1 cellular context compared by ENCODE assay signal in genomic region chr19:4342421-4343055, GRCh38.
A peak's percentile ranks its signal among the peaks of the same experiment; 100 is the strongest.
TF ChIP-seq lines count a peak whose summit lies in the region.

No MANE protein-coding gene starts in this region.

TF ChIP-seq in endothelial cell of umbilical vein, 7 proteins besides CTCF, POLR2A, EP300 and RAD21:
- TF ChIP-seq MYC (IDR thresholded peaks at IDR 0.05; ENCODE audit: low read depth, low read length) (no peak), POLR2AphosphoS5 (IDR thresholded peaks at IDR 0.05; ENCODE audit: insufficient read depth, low read depth, low read length) (peak; percentile 94), EZH2 (IDR thresholded peaks at IDR 0.05; ENCODE audit: borderline replicate concordance, low read depth, low read length, severe bottlenecking) (peak; percentile 99), JUN (IDR thresholded peaks at IDR 0.05; ENCODE audit: borderline replicate concordance, insufficient read depth, insufficient read length, low read depth) (no peak), MAX (IDR thresholded peaks at IDR 0.05; ENCODE audit: insufficient read depth, insufficient read length) (no peak), GATA2 (IDR thresholded peaks at IDR 0.05; ENCODE audit: insufficient read depth, insufficient read length, low read depth, low read length) (no peak), FOS (IDR thresholded peaks at IDR 0.05; ENCODE audit: borderline replicate concordance, insufficient read depth, low read length) (no peak)
TF ChIP-seq in endothelial cell of umbilical vein: peak in this region for 2.
